In genomic region chr19:30046522-30046921, GRCh38 we compare ENCODE assay signal across 7 cellular contexts.
DNase-seq lines count a peak whose midpoint lies in the region; ATAC-seq and TF ChIP-seq lines count a peak whose summit lies in the region.

No MANE protein-coding gene starts in this region.

- DNase-seq in GM12865 (ENCODE audit: low read depth): peak; percentile 56
- no peak for DNase-seq in HEK293T (ENCODE audit: extremely low spot score)
- DNase-seq in OCI-LY7 (ENCODE audit: low spot score): peak; percentile 26
- peak; percentile 35 for DNase-seq in iris pigment epithelial cell (ENCODE audit: low read depth)
- DNase-seq in upper lobe of left lung: no peak
- no peak for DNase-seq in NCI-H1930 (lab: John Stamatoyannopoulos, UW)

- ATAC-seq in upper lobe of left lung (ENCODE audit: low FRiP score in 2 of 2) (no peak), esophagus mucosa (no peak)

- no peak overlapping the region for H2AFZ ChIP-seq in OCI-LY7 (ENCODE audit: low read length)

- CTCF ChIA-PET in HEK293T (lab: Yijun Ruan, JAX) (no interaction called here), OCI-LY7 (lab: Charles Lee; ENCODE audit: unreplicated experiment) (no interaction called here)

- no TSS peak for BruUV-seq in OCI-LY7 (replicated peaks; lab: Mats Ljungman, UMichigan)

- H3K4me3 ChIP-seq in GM12865 (ENCODE audit: low read depth, low read length) (no peak overlapping the region), OCI-LY7 (ENCODE audit: low read depth, low read length, poor library complexity, severe bottlenecking) (no peak overlapping the region), upper lobe of left lung (no peak overlapping the region)

- no peak overlapping the region for H3K4me2 ChIP-seq in OCI-LY7 (ENCODE audit: low read length)

- H3K27me3 ChIP-seq in upper lobe of left lung: no peaks in the 10 kb centered on the region

- no peaks in the 10 kb centered on the region for H4K20me1 ChIP-seq in OCI-LY7 (ENCODE audit: insufficient read depth, low read length)

- no peaks in the 10 kb centered on the region for H3K9me2 ChIP-seq in OCI-LY7 (ENCODE audit: insufficient read depth, low read length)

- H3K27ac ChIP-seq in OCI-LY7 (ENCODE audit: low read depth, low read length, poor library complexity, severe bottlenecking) (no peak overlapping the region), upper lobe of left lung (no peak overlapping the region)

- no peak for TF ChIP-seq EP300 in upper lobe of left lung (IDR thresholded peaks at IDR 0.05)

- no peaks in the 10 kb centered on the region for H3K9me3 ChIP-seq in OCI-LY7 (ENCODE audit: low read length)
- no peaks in the 10 kb centered on the region for H3K9me3 ChIP-seq in upper lobe of left lung

- H3K4me1 ChIP-seq in OCI-LY7 (ENCODE audit: insufficient read depth, low read length, poor library complexity, severe bottlenecking) (peaks cover 7% of the 10 kb centered on the region), upper lobe of left lung (peaks cover 0 to 4% (median 1%) of the 10 kb centered on the region in 4 donors)

- TF ChIP-seq CTCF in GM12865 (IDR thresholded peaks at IDR 0.05; ENCODE audit: insufficient read depth, low read depth, low read length, missing control alignments) (peak; percentile 60), OCI-LY7 (conservative IDR thresholded peaks at IDR 0.05; ENCODE audit: low read length) (peak; percentile 79), upper lobe of left lung (IDR thresholded peaks at IDR 0.05) (peak in 1 of 6 experiments; percentile 6)

- no peak for TF ChIP-seq POLR2A in upper lobe of left lung (IDR thresholded peaks at IDR 0.05)

- intact Hi-C loops in OCI-LY7 (cut with micrococcal nuclease; ENCODE audit: unreplicated experiment): loop anchor here (5.0 to 10.0 kb wide), 2 partner anchors 122 to 606 kb away; no protein-coding TSS in a partner anchor

- 36 to 65% methylated on average over 4 of the region's 4 CpGs for WGBS in upper lobe of left lung, 2 donors

- H3K36me3 ChIP-seq in OCI-LY7 (ENCODE audit: insufficient read depth, low read length) (no peaks in the 10 kb centered on the region; the same call in 1 of the 2 replicates), upper lobe of left lung (no peaks in the 10 kb centered on the region)

- POLR2A ChIA-PET in HEK293T (lab: Yijun Ruan, JAX) (no interaction called here), OCI-LY7 (lab: Charles Lee) (no interaction called here)

- H3K79me2 ChIP-seq in OCI-LY7 (ENCODE audit: insufficient read depth, low read depth, low read length): no peaks in the 10 kb centered on the region

TF ChIP-seq in HEK293T, 16 proteins besides CTCF, POLR2A, EP300 and RAD21:
- peak; percentile 85 for TF ChIP-seq PKNOX1 (IDR thresholded peaks at IDR 0.05)
- no peak for TF ChIP-seq ARNT (IDR thresholded peaks at IDR 0.05)
- TF ChIP-seq HDGF (IDR thresholded peaks at IDR 0.05; ENCODE audit: borderline replicate concordance): no peak
- no peak for TF ChIP-seq FOXM1 (IDR thresholded peaks at IDR 0.05; ENCODE audit: borderline replicate concordance)
- no peak for TF ChIP-seq SUZ12 (IDR thresholded peaks at IDR 0.05)
- TF ChIP-seq L3MBTL2 (conservative IDR thresholded peaks at IDR 0.05): no peak

Comparison
In these comparisons a context has a peak if more than half of its experiments do, and no peak if none do; other contexts are left out.
1. DNase-seq: peak in GM12865 (single experiment), OCI-LY7 (single experiment) and iris pigment epithelial cell (single experiment); none in HEK293T (single experiment), upper lobe of left lung (0 of 2) and NCI-H1930 (0 of 2).